14 cellular contexts compared by ENCODE assay signal in the genomic region with DNA sequence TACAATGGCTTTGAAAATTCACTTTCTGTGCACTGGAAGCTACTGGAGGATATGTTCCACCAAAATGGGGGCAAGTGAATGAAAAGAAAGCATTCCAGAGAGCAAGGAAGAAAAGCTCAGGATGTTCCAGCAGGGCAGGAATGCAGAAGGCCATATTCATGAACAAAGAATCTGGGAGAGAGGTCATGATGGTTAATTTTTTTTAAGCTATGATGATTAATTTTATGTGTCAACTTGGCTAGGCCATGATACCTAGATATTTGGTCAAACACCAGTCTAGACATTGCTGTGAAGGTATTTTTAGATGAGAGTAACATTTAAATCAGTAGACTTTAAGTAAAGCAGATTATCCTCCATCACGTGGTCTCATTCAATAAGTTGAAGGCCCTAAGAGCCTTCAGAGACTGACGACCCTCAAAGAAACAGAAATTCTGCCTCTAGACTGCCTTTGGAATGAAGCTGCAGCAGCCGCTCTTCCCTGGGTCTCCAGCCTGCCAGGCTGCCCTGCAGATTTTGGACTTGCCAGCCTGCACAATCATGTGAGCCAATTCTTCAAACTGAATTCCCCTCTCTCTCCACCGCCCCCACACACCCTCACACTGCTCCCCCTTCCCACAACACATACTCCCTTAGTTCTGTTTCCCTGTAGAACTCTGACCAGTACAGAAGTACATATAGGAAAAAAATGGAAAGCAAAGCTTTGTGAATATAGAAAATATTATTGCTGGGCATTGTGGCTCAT. TPM values are rescaled to one million over a fixed set of nuclear protein-coding genes. Genes with fewer than 3 reads are reported as not detected.
DNase-seq lines count a peak whose midpoint lies in the region; ATAC-seq and TF ChIP-seq lines count a peak whose summit lies in the region.
"Had no signal": no experiment of that assay in that cellular context is flagged by ENCODE, and none has a peak within 500 bp of the region (broad histone marks: within the 10 kb centered on the region; RNA-seq: fewer than 3 reads in every experiment).

No MANE protein-coding gene starts in this region.

- no peaks in the 10 kb centered on the region for H3K36me3 Mint-ChIP-seq in T-helper 17 cell (ENCODE audit: low read depth)
- H3K36me3 Mint-ChIP-seq in activated CD4-positive, alpha-beta T cell treated with anti-CD3 and anti-CD28 coated beads, Interleukin-2, amount 10 ng/mL, durations not matched to agents 7 days and 5 days (ENCODE audit: low read depth) = no peaks in the 10 kb centered on the region
- H3K36me3 Mint-ChIP-seq: activated naive CD4-positive, alpha-beta T cell treated with anti-CD3 and anti-CD28 coated beads, Interleukin-2, amount 50 U/mL, for 24 hours had no signal

- DNase-seq in HCEC 1CT (peak; percentile 81), T-helper 17 cell (no peak), foreskin fibroblast (peak; percentile 51 to 77), stromal cell of bone marrow (ENCODE audit: low read depth) (peak; percentile 15), T-helper 1 cell (no peak)
- no peak for DNase-seq in activated CD4-positive, alpha-beta T cell treated with anti-CD3 and anti-CD28 coated beads, Interleukin-2, amount 10 ng/mL, durations not matched to agents 7 days and 5 days
- DNase-seq: activated CD8-positive, alpha-beta memory T cell treated with anti-CD3 and anti-CD28 coated beads, Interleukin-2, amount 10 ng/mL, durations not matched to agents 7 days and 5 days; NCI-H446 treated with DMSO at 0.1 percent for 48 hours; SIG-M5 had no signal

- POLR2A ChIA-PET in activated CD4-positive, alpha-beta T cell treated with anti-CD3 and anti-CD28 coated beads, Interleukin-2, amount 10 ng/mL, durations not matched to agents 7 days and 5 days (lab: Charles Lee) = no interaction called here

- no peak overlapping the region for H3K4me3 Mint-ChIP-seq in T-helper 17 cell
- H3K4me3 Mint-ChIP-seq in activated CD4-positive, alpha-beta T cell treated with anti-CD3 and anti-CD28 coated beads, Interleukin-2, amount 10 ng/mL, durations not matched to agents 7 days and 5 days = no peak overlapping the region
- H3K4me3 Mint-ChIP-seq: activated CD8-positive, alpha-beta memory T cell treated with anti-CD3 and anti-CD28 coated beads, Interleukin-2, amount 10 ng/mL, durations not matched to agents 7 days and 5 days; activated naive CD4-positive, alpha-beta T cell treated with anti-CD3 and anti-CD28 coated beads, Interleukin-2, amount 50 U/mL, for 24 hours; nephron had no signal

- H3K27me3 Mint-ChIP-seq in T-helper 17 cell = no peaks in the 10 kb centered on the region
- H3K27me3 Mint-ChIP-seq in activated CD4-positive, alpha-beta T cell treated with anti-CD3 and anti-CD28 coated beads, Interleukin-2, amount 10 ng/mL, durations not matched to agents 7 days and 5 days = peaks cover 3% of the 10 kb centered on the region
- H3K27me3 Mint-ChIP-seq: activated naive CD4-positive, alpha-beta T cell treated with anti-CD3 and anti-CD28 coated beads, Interleukin-2, amount 50 U/mL, for 24 hours had no signal

- CTCF ChIA-PET in activated CD4-positive, alpha-beta T cell treated with anti-CD3 and anti-CD28 coated beads, Interleukin-2, amount 10 ng/mL, durations not matched to agents 7 days and 5 days (lab: Charles Lee) = interaction anchor here (1.0 to 2.6 kb wide), 5 partner anchors 243 to 358 kb away, joined by 3 to 10 read pairs (median 3); no protein-coding TSS in a partner anchor

- H3K4me3 ChIP-seq in foreskin fibroblast (ENCODE audit: low read depth in 1 of 2, low read length in 2 of 2) = no peak overlapping the region
- H3K4me3 ChIP-seq: suprapubic skin had no signal

- H3K27ac Mint-ChIP-seq in T-helper 17 cell = peak overlapping the region; percentile 67
- no peak overlapping the region for H3K27ac Mint-ChIP-seq in activated CD4-positive, alpha-beta T cell treated with anti-CD3 and anti-CD28 coated beads, Interleukin-2, amount 10 ng/mL, durations not matched to agents 7 days and 5 days
- H3K27ac Mint-ChIP-seq: activated CD8-positive, alpha-beta memory T cell treated with anti-CD3 and anti-CD28 coated beads, Interleukin-2, amount 10 ng/mL, durations not matched to agents 7 days and 5 days; activated naive CD4-positive, alpha-beta T cell treated with anti-CD3 and anti-CD28 coated beads, Interleukin-2, amount 50 U/mL, for 24 hours; nephron had no signal

- no peaks in the 10 kb centered on the region for H3K9me3 ChIP-seq in T-helper 17 cell (ENCODE audit: control insufficient read depth, low read length, poor library complexity, severe bottlenecking)
- H3K9me3 ChIP-seq: suprapubic skin had no signal

- H3K9me3 Mint-ChIP-seq in activated CD4-positive, alpha-beta T cell treated with anti-CD3 and anti-CD28 coated beads, Interleukin-2, amount 10 ng/mL, durations not matched to agents 7 days and 5 days = no peaks in the 10 kb centered on the region
- H3K9me3 Mint-ChIP-seq: activated naive CD4-positive, alpha-beta T cell treated with anti-CD3 and anti-CD28 coated beads, Interleukin-2, amount 50 U/mL, for 24 hours; nephron had no signal

- ATAC-seq in T-helper 17 cell (no peak), GM19351 (IDR thresholded peaks at IDR 0.05; ENCODE audit: unreplicated experiment) (no peak)
- ATAC-seq: activated CD8-positive, alpha-beta memory T cell treated with anti-CD3 and anti-CD28 coated beads, Interleukin-2, amount 10 ng/mL, durations not matched to agents 7 days and 5 days had no signal

- peaks cover 7% of the 10 kb centered on the region for H3K4me1 Mint-ChIP-seq in T-helper 17 cell
- H3K4me1 Mint-ChIP-seq in activated CD4-positive, alpha-beta T cell treated with anti-CD3 and anti-CD28 coated beads, Interleukin-2, amount 10 ng/mL, durations not matched to agents 7 days and 5 days = no peaks in the 10 kb centered on the region
- H3K4me1 Mint-ChIP-seq: activated CD8-positive, alpha-beta memory T cell treated with anti-CD3 and anti-CD28 coated beads, Interleukin-2, amount 10 ng/mL, durations not matched to agents 7 days and 5 days; activated naive CD4-positive, alpha-beta T cell treated with anti-CD3 and anti-CD28 coated beads, Interleukin-2, amount 50 U/mL, for 24 hours; nephron had no signal

- TF ChIP-seq CTCF in foreskin fibroblast (IDR thresholded peaks at IDR 0.05; ENCODE audit: low read depth, low read length) = no peak

RNA-seq across cellular contexts. Expression of gene GCM1, which starts 20.0 kb away (rescaled TPM):
- total RNA-seq in T-helper 17 cell = under 1 TPM in 1 of 2 donors, not detected in 1; 0.22 TPM
- not detected for total RNA-seq in activated CD4-positive, alpha-beta T cell treated with anti-CD3 and anti-CD28 coated beads, Interleukin-2, amount 10 ng/mL, durations not matched to agents 7 days and 5 days
- total RNA-seq: lower leg skin had no signal

Comparison
In these comparisons a context has a peak if more than half of its experiments do, and no peak if none do; other contexts are left out.
1. DNase-seq: peak in HCEC 1CT (single experiment), foreskin fibroblast (2 of 2) and stromal cell of bone marrow (single experiment); none in T-helper 17 cell (0 of 3), activated CD4-positive, alpha-beta T cell treated with anti-CD3 and anti-CD28 coated beads, Interleukin-2, amount 10 ng/mL, durations not matched to agents 7 days and 5 days (single experiment) and T-helper 1 cell (0 of 5).